Comparison of ENCODE assay signal across 34 cellular contexts in the genomic region with DNA sequence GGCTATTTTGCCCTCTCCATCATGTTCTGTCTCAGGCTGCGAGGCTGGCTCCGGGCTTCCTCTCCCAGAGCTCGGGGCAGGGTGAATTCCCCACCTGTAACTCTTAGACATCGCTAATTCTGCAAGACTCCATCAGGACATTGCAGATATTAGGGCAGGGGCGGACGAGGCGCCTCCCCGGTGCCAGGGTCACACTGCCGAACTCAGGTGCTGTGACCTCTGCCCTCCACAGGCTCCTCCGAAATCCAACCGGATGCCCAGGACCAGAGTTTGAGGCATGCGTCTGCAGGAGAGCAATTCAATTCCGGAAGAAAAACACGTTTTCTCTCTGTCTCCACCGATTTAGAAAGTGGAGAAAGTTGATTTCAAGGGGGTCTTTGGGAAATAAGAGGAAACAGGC.
"Had no signal": no experiment of that assay in that cellular context is flagged by ENCODE, and none has a peak within 500 bp of the region (broad histone marks: within the 10 kb centered on the region; RNA-seq: fewer than 3 reads in every experiment).

No MANE protein-coding gene starts in this region.

- ATAC-seq: activated CD8-positive, alpha-beta T cell treated with anti-CD3 and anti-CD28 coated beads for 36 hours; activated naive CD4-positive, alpha-beta T cell treated with anti-CD3 and anti-CD28 coated beads, Interleukin-2, amount 50 U/mL, for 72 hours; activated T-cell treated with anti-CD3 and anti-CD28 coated beads, Interleukin-2, amount 50 U/mL, for 4 hours; activated T-cell treated with anti-CD3 and anti-CD28 coated beads, Interleukin-2, amount 50 U/mL, for 72 hours; activated T-helper 17 cell treated with anti-CD3 and anti-CD28 coated beads, Interleukin-2, amount 50 U/mL, for 72 hours; body of pancreas had no signal

- H3K4me3 Mint-ChIP-seq: activated B cell treated with CpG ODN at 0.5 μM for 24 hours; activated CD4-positive, alpha-beta memory T cell treated with anti-CD3 and anti-CD28 coated beads for 36 hours; activated CD4-positive, alpha-beta T cell treated with anti-CD3 and anti-CD28 coated beads, Interleukin-2, amount 10 ng/mL, durations not matched to agents 24 days and 14 days; activated CD8-positive, alpha-beta T cell treated with anti-CD3 and anti-CD28 coated beads for 36 hours; activated naive CD4-positive, alpha-beta T cell treated with anti-CD3 and anti-CD28 coated beads for 36 hours; activated naive CD8-positive, alpha-beta T cell treated with anti-CD3 and anti-CD28 coated beads for 36 hours; activated T-cell treated with anti-CD3 and anti-CD28 coated beads, Interleukin-2, amount 50 U/mL, for 4 hours; activated T-cell treated with anti-CD3 and anti-CD28 coated beads, Interleukin-2, amount 50 U/mL, for 72 hours; activated T-helper 1 cell treated with anti-CD3 and anti-CD28 coated beads, Interleukin-12 subunit alpha, Interleukin-12 subunit beta, Interleukin-2, Interleukin-4 antibody, amounts not matched to agents 30 ng/mL and 10 ng/mL and 1 ng/mL, durations not matched to agents 14 hours and 24 hours and 36 hours; activated T-helper 17 cell treated with anti-CD3 and anti-CD28 coated beads, Interleukin-2, amount 50 U/mL, for 72 hours; T-helper 1 cell treated with Interleukin-12 subunit alpha and Interleukin-12 subunit beta and Interleukin-4 antibody, amounts not matched to agents 30 μg/mL and 1 μg/mL, for 36 hours; T-helper 2 cell treated with Interferon-gamma antibody and Interleukin-4, amounts not matched to agents 5 μg/mL and 100 μg/mL, for 36 hours had no signal

- H3K27ac Mint-ChIP-seq: activated B cell treated with CpG ODN at 0.5 μM for 24 hours; activated CD4-positive, alpha-beta memory T cell treated with anti-CD3 and anti-CD28 coated beads for 36 hours; activated CD4-positive, alpha-beta T cell treated with anti-CD3 and anti-CD28 coated beads, Interleukin-2, amount 10 ng/mL, durations not matched to agents 24 days and 14 days; activated CD8-positive, alpha-beta T cell treated with anti-CD3 and anti-CD28 coated beads for 36 hours; activated naive CD4-positive, alpha-beta T cell treated with anti-CD3 and anti-CD28 coated beads for 36 hours; activated naive CD4-positive, alpha-beta T cell treated with anti-CD3 and anti-CD28 coated beads, Interleukin-2, amount 50 U/mL, for 72 hours; activated naive CD8-positive, alpha-beta T cell treated with anti-CD3 and anti-CD28 coated beads for 36 hours; activated T-cell treated with anti-CD3 and anti-CD28 coated beads, Interleukin-2, amount 50 U/mL, for 72 hours; activated T-helper 1 cell treated with anti-CD3 and anti-CD28 coated beads, Interleukin-12 subunit alpha, Interleukin-12 subunit beta, Interleukin-2, Interleukin-4 antibody, amounts not matched to agents 30 ng/mL and 10 ng/mL and 1 ng/mL, durations not matched to agents 14 hours and 24 hours and 36 hours; activated T-helper 17 cell treated with anti-CD3 and anti-CD28 coated beads, Interleukin-2, amount 50 U/mL, for 72 hours; T-helper 1 cell treated with Interleukin-12 subunit alpha and Interleukin-12 subunit beta and Interleukin-4 antibody, amounts not matched to agents 30 μg/mL and 1 μg/mL, for 36 hours; T-helper 2 cell treated with Interferon-gamma antibody and Interleukin-4, amounts not matched to agents 5 μg/mL and 100 μg/mL, for 36 hours had no signal

- H3K9me3 ChIP-seq: adrenal gland, body of pancreas had no signal

- H3K27me3 Mint-ChIP-seq: activated CD4-positive, alpha-beta T cell treated with anti-CD3 and anti-CD28 coated beads, Interleukin-2, amount 10 ng/mL, durations not matched to agents 24 days and 14 days had no signal

- H3K4me3 ChIP-seq: adrenal gland, body of pancreas, breast epithelium had no signal

- H3K36me3 Mint-ChIP-seq: activated CD4-positive, alpha-beta memory T cell treated with anti-CD3 and anti-CD28 coated beads for 36 hours; activated naive CD8-positive, alpha-beta T cell treated with anti-CD3 and anti-CD28 coated beads for 36 hours had no signal

- H3K27me3 ChIP-seq: body of pancreas, brain microvascular endothelial cell had no signal

- H3K4me1 Mint-ChIP-seq: activated B cell treated with CpG ODN at 0.5 μM for 24 hours; activated CD4-positive, alpha-beta T cell treated with anti-CD3 and anti-CD28 coated beads, Interleukin-2, amount 10 ng/mL, durations not matched to agents 24 days and 14 days; activated naive CD8-positive, alpha-beta T cell treated with anti-CD3 and anti-CD28 coated beads for 36 hours; activated T-helper 17 cell treated with anti-CD3 and anti-CD28 coated beads, Interleukin-2, amount 50 U/mL, for 72 hours had no signal

- H3K4me1 ChIP-seq: adrenal gland, body of pancreas, breast epithelium had no signal

- DNase-seq: activated B cell treated with CpG ODN at 0.5 μM for 24 hours; activated CD4-positive, alpha-beta memory T cell treated with anti-CD3 and anti-CD28 coated beads for 36 hours; activated CD4-positive, alpha-beta T cell treated with anti-CD3 and anti-CD28 coated beads for 4 hours; activated CD4-positive, alpha-beta T cell treated with anti-CD3 and anti-CD28 coated beads, Interleukin-2, amount 10 ng/mL, durations not matched to agents 24 days and 14 days; activated CD4-positive, alpha-beta T cell treated with anti-CD3 and anti-CD28 coated beads, Interleukin-2, amount 50 U/mL, for 1 hour; activated CD4-positive, alpha-beta T cell treated with anti-CD3 and anti-CD28 coated beads, Interleukin-2, amount 50 U/mL, for 4 hours; activated CD4-positive, CD25-positive, alpha-beta regulatory T cell treated with anti-CD3 and anti-CD28 coated beads, Interleukin-2, amount 50 U/mL, for 72 hours; activated CD8-positive, alpha-beta memory T cell treated with anti-CD3 and anti-CD28 coated beads, Interleukin-2, amount 50 U/mL, for 4 hours; activated CD8-positive, alpha-beta T cell treated with anti-CD3 and anti-CD28 coated beads for 36 hours; activated effector memory CD4-positive, alpha-beta T cell treated with anti-CD3 and anti-CD28 coated beads, Interleukin-2, amount 50 U/mL, for 16 hours; activated gamma-delta T cell treated with Interleukin-2 at 50 U/mL for 16 hours; activated naive CD4-positive, alpha-beta T cell; activated naive CD4-positive, alpha-beta T cell treated with anti-CD3 and anti-CD28 coated beads for 36 hours; activated naive CD4-positive, alpha-beta T cell treated with anti-CD3 and anti-CD28 coated beads, Interleukin-2, amount 50 U/mL, for 16 hours; activated naive CD8-positive, alpha-beta T cell treated with anti-CD3 and anti-CD28 coated beads for 36 hours; activated T-cell treated with anti-CD3 and anti-CD28 coated beads for 4 hours; activated T-cell treated with anti-CD3 and anti-CD28 coated beads, Interleukin-2, amount 50 U/mL, for 1 hour; activated T-cell treated with anti-CD3 and anti-CD28 coated beads, Interleukin-2, amount 50 U/mL, for 4 hours; activated T-cell treated with anti-CD3 and anti-CD28 coated beads, Interleukin-2, amount 50 U/mL, for 72 hours; adrenal gland; amniotic stem cell; body of pancreas; brain microvascular endothelial cell; central memory CD4-positive, alpha-beta T cell; T-helper 1 cell; T-helper 2 cell; T-helper 9 cell had no signal

- H3K36me3 ChIP-seq: adrenal gland, brain microvascular endothelial cell, breast epithelium had no signal

- H3K9me3 Mint-ChIP-seq: activated CD4-positive, alpha-beta T cell treated with anti-CD3 and anti-CD28 coated beads, Interleukin-2, amount 10 ng/mL, durations not matched to agents 24 days and 14 days; activated T-helper 1 cell treated with anti-CD3 and anti-CD28 coated beads, Interleukin-12 subunit alpha, Interleukin-12 subunit beta, Interleukin-2, Interleukin-4 antibody, amounts not matched to agents 30 ng/mL and 10 ng/mL and 1 ng/mL, durations not matched to agents 14 hours and 24 hours and 36 hours; T-helper 2 cell treated with Interferon-gamma antibody and Interleukin-4, amounts not matched to agents 5 μg/mL and 100 μg/mL, for 36 hours had no signal

- H3K27ac ChIP-seq: adrenal gland, body of pancreas, brain microvascular endothelial cell, breast epithelium, VCaP had no signal
